Comparison of ENCODE assay signal across 17 cellular contexts in the genomic region with DNA sequence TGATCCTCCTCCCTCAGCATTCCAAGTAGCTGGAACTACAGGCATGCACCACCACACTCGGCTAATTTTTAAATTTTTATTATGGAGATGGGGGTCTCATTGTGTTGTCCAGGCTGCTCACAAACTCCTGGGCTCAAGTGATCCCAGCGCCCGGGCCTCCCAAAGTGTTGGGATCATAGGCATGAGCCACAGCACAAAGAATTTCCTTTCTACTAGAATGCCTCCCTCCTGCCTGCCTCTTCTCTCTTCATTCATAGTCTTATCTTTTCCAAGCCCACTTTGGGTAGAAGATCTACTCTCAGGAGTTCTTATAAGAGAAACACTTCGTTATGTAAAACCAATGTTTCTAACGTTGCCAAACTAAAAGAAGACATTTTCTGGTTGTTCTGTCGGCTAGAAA.
DNase-seq lines count a peak whose midpoint lies in the region; ATAC-seq and TF ChIP-seq lines count a peak whose summit lies in the region.
"Had no signal": no experiment of that assay in that cellular context is flagged by ENCODE, and none has a peak within 500 bp of the region (broad histone marks: within the 10 kb centered on the region; RNA-seq: fewer than 3 reads in every experiment).

No MANE protein-coding gene starts in this region.

- DNase-seq in right cardiac atrium (no peak), left cardiac atrium (no peak), iPS-NIHi7 (ENCODE audit: extremely low spot score) (no peak), GM19240 (ENCODE audit: insufficient read length, low spot score) (no peak)
- no peak for DNase-seq in stimulated activated naive CD4-positive, alpha-beta T cell (lab: John Stamatoyannopoulos, UW)
- DNase-seq: CD4-positive, alpha-beta memory T cell; DND-41; GOT3; IMR-90; Karpas-422; MM.1S; NCI-H1092 treated with DMSO at 0.1 percent for 48 hours; NCI-H2081 treated with DMSO at 0.1 percent for 48 hours; NCI-H510A had no signal

- peak overlapping the region in 2 of 3 experiments; percentile 14 to 28 for H3K27ac Mint-ChIP-seq in nephron

- 85% methylated on average over 6 of the region's 6 CpGs for WGBS in right cardiac atrium

- no peak overlapping the region for H3K4me3 Mint-ChIP-seq in nephron
- H3K4me3 Mint-ChIP-seq: CD4-positive, alpha-beta memory T cell had no signal

- peaks cover 27% of the 10 kb centered on the region for H3K36me3 Mint-ChIP-seq in nephron (ENCODE audit: low read depth)

- TF ChIP-seq CTCF in nephron (IDR thresholded peaks at IDR 0.05; ENCODE audit: unreplicated experiment in 3 of 3): no peak

- intact Hi-C loops in right cardiac atrium (cut with DNase I) (no loop called here), left cardiac atrium (cut with DNase I) (no loop called here)

- no peaks in the 10 kb centered on the region for H3K27me3 ChIP-seq in right cardiac atrium (ENCODE audit: control insufficient read depth, insufficient read depth)

- H3K4me1 Mint-ChIP-seq in nephron: peaks cover 47% of the 10 kb centered on the region

- H3K27ac ChIP-seq in right cardiac atrium (ENCODE audit: low read length) (peak overlapping the region; percentile 33), cingulate gyrus (ENCODE audit: low read depth, low read length) (peak overlapping the region; percentile 1)

- no peak overlapping the region for H3K4me3 ChIP-seq in right cardiac atrium (ENCODE audit: low read length)

- H3K9me3 Mint-ChIP-seq in nephron: no peaks in the 10 kb centered on the region

- H3K9me3 ChIP-seq in right cardiac atrium (ENCODE audit: control insufficient read depth, low read length): no peaks in the 10 kb centered on the region

- no peaks in the 10 kb centered on the region for H3K27me3 Mint-ChIP-seq in nephron (ENCODE audit: low read depth)
- H3K27me3 Mint-ChIP-seq: CD4-positive, alpha-beta memory T cell had no signal

- ATAC-seq in right cardiac atrium (no peak), left cardiac atrium (no peak), HG03039 (IDR thresholded peaks at IDR 0.05; ENCODE audit: unreplicated experiment) (no peak)

- H3K4me1 ChIP-seq in right cardiac atrium (ENCODE audit: control insufficient read depth, insufficient read depth, low read length): peaks cover 23% of the 10 kb centered on the region
